In genomic region chr3:185539934-185540333, GRCh38 we compare ENCODE assay signal across 14 cellular contexts. TPM values are rescaled to one million over a fixed set of nuclear protein-coding genes. Genes with fewer than 3 reads are reported as not detected.
A peak's percentile ranks its signal among the peaks of the same experiment; 100 is the strongest.
DNase-seq lines count a peak whose midpoint lies in the region; ATAC-seq and TF ChIP-seq lines count a peak whose summit lies in the region.
"Had no signal": no experiment of that assay in that cellular context is flagged by ENCODE, and none has a peak within 500 bp of the region (broad histone marks: within the 10 kb centered on the region; RNA-seq: fewer than 3 reads in every experiment).

No MANE protein-coding gene starts in this region.

- no peak overlapping the region for H2BK15ac ChIP-seq in neuronal stem cell (ENCODE audit: low read length)

- WGBS in neuronal stem cell (ENCODE audit: extremely low coverage in 2 of 2, insufficient read length in 2 of 2, insufficient replicate concordance in 1 of 2), 2 donors, result no CpG with 5 or more reads among the region's 2 CpGs

- H2BK5ac ChIP-seq in neuronal stem cell (ENCODE audit: low read length), result no peak overlapping the region

- H3K4me1 Mint-ChIP-seq in natural killer cell treated with Interleukin-12 subunit alpha and Interleukin-12 subunit beta and Interleukin-15 and Interleukin-18, amount 100 ng/mL, for 72 hours (ENCODE audit: low read depth in 2 of 2), result peaks cover 5 to 9% of the 10 kb centered on the region in 2 donors

- no peak overlapping the region for H3K4me2 ChIP-seq in neuronal stem cell (ENCODE audit: insufficient read depth, low read length, poor library complexity, severe bottlenecking)
- H3K4me2 ChIP-seq: BLaER1 had no signal

- POLR2A ChIA-PET in HEK293 (lab: Yijun Ruan, JAX), result no interaction called here

- H3K14ac ChIP-seq in neuronal stem cell (ENCODE audit: low read length), result no peak overlapping the region

- H3K9ac ChIP-seq in colonic mucosa (ENCODE audit: low read depth in 2 of 2, low read length in 2 of 2), result no peak overlapping the region
- no peak overlapping the region for H3K9ac ChIP-seq in neuronal stem cell (ENCODE audit: low read depth, low read length, poor library complexity)
- H3K9ac ChIP-seq: BLaER1 had no signal

- no peak for ATAC-seq in HG02798 (IDR thresholded peaks at IDR 0.05; ENCODE audit: poor library complexity, unreplicated experiment)
- ATAC-seq in GM18873 (IDR thresholded peaks at IDR 0.05; ENCODE audit: low FRiP score, unreplicated experiment), result no peak
- no peak for ATAC-seq in natural killer cell treated with Interleukin-12 subunit alpha and Interleukin-12 subunit beta and Interleukin-15 and Interleukin-18, amount 100 ng/mL, for 72 hours

- no peaks in the 10 kb centered on the region for H3K9me3 ChIP-seq in HEK293 (ENCODE audit: control insufficient read depth, insufficient read depth, low read depth, low read length)
- H3K9me3 ChIP-seq in colonic mucosa, result no peaks in the 10 kb centered on the region
- no peaks in the 10 kb centered on the region for H3K9me3 ChIP-seq in neuronal stem cell (replicated peaks in 1 of 2; ENCODE audit: control insufficient read depth in 2 of 2, insufficient read depth in 1 of 2, low read depth in 1 of 2, low read length in 2 of 2)
- H3K9me3 ChIP-seq: BLaER1, Caco-2 had no signal

- no peak overlapping the region for H3K27ac ChIP-seq in HEK293 (ENCODE audit: extremely low read depth, low read depth, low read length)
- H3K27ac ChIP-seq in colonic mucosa, result peak overlapping the region; percentile 7
- H3K27ac ChIP-seq in neuronal stem cell (replicated peaks; ENCODE audit: low read length), result no peak overlapping the region
- H3K27ac ChIP-seq: BLaER1 had no signal

- no peak overlapping the region for H3K4me3 Mint-ChIP-seq in natural killer cell treated with Interleukin-12 subunit alpha and Interleukin-12 subunit beta and Interleukin-15 and Interleukin-18, amount 100 ng/mL, for 72 hours
- H3K4me3 Mint-ChIP-seq: CD8-positive, alpha-beta memory T cell had no signal

- H3K27me3 ChIP-seq in colonic mucosa (no peaks in the 10 kb centered on the region), neuronal stem cell (ENCODE audit: control insufficient read depth in 3 of 3, insufficient read depth in 3 of 3, low read depth in 1 of 3, low read length in 3 of 3) (peaks cover 0 to 3% (median 0%) of the 10 kb centered on the region in 3 experiments)
- H3K27me3 ChIP-seq: BLaER1 had no signal

- no peaks in the 10 kb centered on the region for H3K4me1 ChIP-seq in HEK293 (ENCODE audit: control insufficient read depth, insufficient read depth, low read length)
- peaks cover 6% of the 10 kb centered on the region for H3K4me1 ChIP-seq in colonic mucosa
- H3K4me1 ChIP-seq in neuronal stem cell (ENCODE audit: control insufficient read depth in 2 of 2, insufficient read depth in 1 of 2, low read depth in 1 of 2, low read length in 2 of 2), result peaks cover 2 to 5% of the 10 kb centered on the region in 2 donors

- H3K36me3 Mint-ChIP-seq in natural killer cell treated with Interleukin-12 subunit alpha and Interleukin-12 subunit beta and Interleukin-15 and Interleukin-18, amount 100 ng/mL, for 72 hours, result no peaks in the 10 kb centered on the region
- H3K36me3 Mint-ChIP-seq: CD8-positive, alpha-beta memory T cell had no signal

- H3K4me3 ChIP-seq in HEK293 (ENCODE audit: low read depth, low read length) (no peak overlapping the region), colonic mucosa (no peak overlapping the region), neuronal stem cell (ENCODE audit: low read length in 2 of 2) (peak overlapping the region in 1 of 2 donors; percentile 9)
- H3K4me3 ChIP-seq: BLaER1 had no signal

- H3K27ac Mint-ChIP-seq in natural killer cell treated with Interleukin-12 subunit alpha and Interleukin-12 subunit beta and Interleukin-15 and Interleukin-18, amount 100 ng/mL, for 72 hours, result no peak overlapping the region
- H3K27ac Mint-ChIP-seq: CD8-positive, alpha-beta memory T cell had no signal

- no peak overlapping the region for H3K18ac ChIP-seq in neuronal stem cell (ENCODE audit: low read length)

- H2AK5ac ChIP-seq in neuronal stem cell (ENCODE audit: low read depth, low read length), result no peak overlapping the region

- no peak for TF ChIP-seq CTCF in HEK293 (tag by site-specific recombination; IDR thresholded peaks at IDR 0.05)
- TF ChIP-seq CTCF in colonic mucosa (IDR thresholded peaks at IDR 0.05), result no peak

- no peak overlapping the region for H3K23ac ChIP-seq in neuronal stem cell (ENCODE audit: low read depth, low read length, poor library complexity)

- H3K27me3 Mint-ChIP-seq in natural killer cell treated with Interleukin-12 subunit alpha and Interleukin-12 subunit beta and Interleukin-15 and Interleukin-18, amount 100 ng/mL, for 72 hours, result peaks cover 7 to 10% of the 10 kb centered on the region in 2 donors

- no peak overlapping the region for H4K91ac ChIP-seq in neuronal stem cell (ENCODE audit: low read depth, low read length, poor library complexity)

- no peaks in the 10 kb centered on the region for H3K9me3 Mint-ChIP-seq in natural killer cell treated with Interleukin-12 subunit alpha and Interleukin-12 subunit beta and Interleukin-15 and Interleukin-18, amount 100 ng/mL, for 72 hours
- H3K9me3 Mint-ChIP-seq: CD8-positive, alpha-beta memory T cell had no signal

- no peak overlapping the region for H2BK12ac ChIP-seq in neuronal stem cell (ENCODE audit: low read length)

- no peak overlapping the region for H2BK120ac ChIP-seq in neuronal stem cell (ENCODE audit: low read depth, low read length)

- DNase-seq in colonic mucosa (no peak), neuronal stem cell (ENCODE audit: low spot score) (no peak), NCI-H1092 (lab: John Stamatoyannopoulos, UW) (no peak)
- no peak for DNase-seq in natural killer cell treated with Interleukin-12 subunit alpha and Interleukin-12 subunit beta and Interleukin-15 and Interleukin-18, amount 100 ng/mL, for 72 hours (ENCODE audit: low spot score)
- DNase-seq: AML-193; Caco-2; CD8-positive, alpha-beta memory T cell; DMS53; GF-D8; H7 had no signal

- H3K79me1 ChIP-seq in neuronal stem cell (ENCODE audit: low read depth, low read length), result no peaks in the 10 kb centered on the region

- intact Hi-C loops in colonic mucosa (cut with DNase I), result no loop called here

- no peak overlapping the region for H3K4ac ChIP-seq in neuronal stem cell (ENCODE audit: low read length)

- CTCF ChIA-PET in HEK293 (lab: Yijun Ruan, JAX), result no interaction called here

- peak overlapping the region; percentile 35 for H2AFZ ChIP-seq in neuronal stem cell (ENCODE audit: low read length)

- H3K36me3 ChIP-seq in HEK293 (ENCODE audit: control insufficient read depth in 2 of 2, insufficient read depth in 1 of 2, low read length in 2 of 2) (no peaks in the 10 kb centered on the region), colonic mucosa (no peaks in the 10 kb centered on the region), neuronal stem cell (replicated peaks in 1 of 2; ENCODE audit: control insufficient read depth in 2 of 2, insufficient read depth in 2 of 2, low read length in 2 of 2) (no peaks in the 10 kb centered on the region)
- H3K36me3 ChIP-seq: BLaER1 had no signal

- no peak overlapping the region for H4K8ac ChIP-seq in neuronal stem cell (ENCODE audit: low read depth, low read length)

TF ChIP-seq in HEK293, 187 proteins besides CTCF, POLR2A, EP300 and RAD21:
- TF ChIP-seq ZNF175 (tag by site-specific recombination; IDR thresholded peaks at IDR 0.05), result no peak
- TF ChIP-seq ZNF114 (tag by site-specific recombination; IDR thresholded peaks at IDR 0.05), result no peak
- no peak for TF ChIP-seq ZNF404 (tag by site-specific recombination; IDR thresholded peaks at IDR 0.05)
- TF ChIP-seq ZBTB1 (tag by site-specific recombination; IDR thresholded peaks at IDR 0.05), result no peak
- no peak for TF ChIP-seq SCRT1 (tag by site-specific recombination; IDR thresholded peaks at IDR 0.05; ENCODE audit: borderline replicate concordance)
- TF ChIP-seq, protein P1, sequence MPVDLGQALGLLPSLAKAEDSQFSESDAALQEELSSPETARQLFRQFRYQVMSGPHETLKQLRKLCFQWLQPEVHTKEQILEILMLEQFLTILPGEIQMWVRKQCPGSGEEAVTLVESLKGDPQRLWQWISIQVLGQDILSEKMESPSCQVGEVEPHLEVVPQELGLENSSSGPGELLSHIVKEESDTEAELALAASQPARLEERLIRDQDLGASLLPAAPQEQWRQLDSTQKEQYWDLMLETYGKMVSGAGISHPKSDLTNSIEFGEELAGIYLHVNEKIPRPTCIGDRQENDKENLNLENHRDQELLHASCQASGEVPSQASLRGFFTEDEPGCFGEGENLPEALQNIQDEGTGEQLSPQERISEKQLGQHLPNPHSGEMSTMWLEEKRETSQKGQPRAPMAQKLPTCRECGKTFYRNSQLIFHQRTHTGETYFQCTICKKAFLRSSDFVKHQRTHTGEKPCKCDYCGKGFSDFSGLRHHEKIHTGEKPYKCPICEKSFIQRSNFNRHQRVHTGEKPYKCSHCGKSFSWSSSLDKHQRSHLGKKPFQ (tag by site-specific recombination; IDR thresholded peaks at IDR 0.05), result peak; percentile 97
TF ChIP-seq in HEK293: peak in this region for 1.

RNA-seq across cellular contexts. Expression of gene LIPH, which starts 12.5 kb away (rescaled TPM):
- 100 to 1,000 TPM in 1 of 2 donors, 10 to 100 TPM in 1; 58.3 to 104 TPM for total RNA-seq in colonic mucosa
- polyA plus RNA-seq in neuronal stem cell (2013, experiment 1 of 2), result not detected
- 0.03 TPM for polyA plus RNA-seq in neuronal stem cell (2013, experiment 2 of 2)
- not detected for total RNA-seq in natural killer cell treated with Interleukin-12 subunit alpha and Interleukin-12 subunit beta and Interleukin-15 and Interleukin-18, amount 100 ng/mL, for 72 hours
- total RNA-seq: CD8-positive, alpha-beta memory T cell had no signal
- polyA plus RNA-seq: CD8-positive, alpha-beta memory T cell had no signal

RNA-seq across cellular contexts. Expression of gene TMEM41A, which starts 41.1 kb away (rescaled TPM):
- 10 to 100 TPM; 14.8 to 22.4 TPM for total RNA-seq in colonic mucosa
- 10.9 TPM for polyA plus RNA-seq in neuronal stem cell (2013, experiment 1 of 2)
- polyA plus RNA-seq in neuronal stem cell (2013, experiment 2 of 2), result 11.6 TPM
- total RNA-seq in natural killer cell treated with Interleukin-12 subunit alpha and Interleukin-12 subunit beta and Interleukin-15 and Interleukin-18, amount 100 ng/mL, for 72 hours, result 10 to 100 TPM; 24.9 to 33.2 TPM

RNA-seq across cellular contexts. Expression of gene SENP2, which starts 46.2 kb away (rescaled TPM):
- total RNA-seq in colonic mucosa, result 10 to 100 TPM; 28.6 to 30.3 TPM
- 26.0 TPM for polyA plus RNA-seq in neuronal stem cell (2013, experiment 1 of 2)
- polyA plus RNA-seq in neuronal stem cell (2013, experiment 2 of 2), result 25.3 TPM
- 10 to 100 TPM; 41.2 to 47.1 TPM for total RNA-seq in natural killer cell treated with Interleukin-12 subunit alpha and Interleukin-12 subunit beta and Interleukin-15 and Interleukin-18, amount 100 ng/mL, for 72 hours

Comparison
In these comparisons a context has a peak if more than half of its experiments do, and no peak if none do; other contexts are left out.
1. RNA of gene LIPH, which starts 12.5 kb away (total RNA-seq): 58.3 to 104 TPM in colonic mucosa; not detected in natural killer cell treated with Interleukin-12 subunit alpha and Interleukin-12 subunit beta and Interleukin-15 and Interleukin-18, amount 100 ng/mL, for 72 hours; every median in the first group is over 10 times any median in the second.